ENCODE assay signal across 17 cellular contexts in the genomic region with DNA sequence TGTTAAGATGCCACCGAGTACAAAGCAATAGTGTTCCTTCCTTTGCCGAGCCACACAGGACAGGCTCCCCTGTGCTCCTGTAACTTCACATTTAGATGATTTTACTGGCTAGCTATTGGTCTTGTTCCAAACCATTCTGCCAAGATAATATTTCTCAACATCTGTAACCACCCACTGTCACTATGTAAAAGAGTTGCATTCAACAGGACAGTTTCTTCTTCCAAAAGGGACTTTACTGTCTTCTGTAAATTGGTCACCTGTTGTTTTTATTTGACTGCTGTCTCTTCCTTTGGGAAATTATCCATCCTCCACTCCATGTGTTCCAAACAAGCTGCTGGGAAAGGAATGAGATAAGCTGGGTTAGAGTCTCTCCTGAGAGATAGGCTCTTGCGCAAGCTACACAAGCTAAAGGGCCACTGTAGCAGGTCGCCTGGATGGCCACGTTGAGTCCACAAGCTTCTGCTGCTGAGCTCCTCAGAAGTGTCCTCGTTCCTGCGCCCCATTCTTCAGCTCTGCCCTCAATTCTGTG. TPM values are rescaled to one million over a fixed set of nuclear protein-coding genes. Genes with fewer than 3 reads are reported as not detected.
DNase-seq lines count a peak whose midpoint lies in the region; ATAC-seq, FAIRE-seq and TF ChIP-seq lines count a peak whose summit lies in the region.
"Had no signal": no experiment of that assay in that cellular context is flagged by ENCODE, and none has a peak within 500 bp of the region (broad histone marks: within the 10 kb centered on the region; RNA-seq: fewer than 3 reads in every experiment).

No MANE protein-coding gene starts in this region.

- H3K4me3 ChIP-seq in fibroblast of the aortic adventitia (ENCODE audit: low read depth, low read length) (no peak overlapping the region), pancreas (no peak overlapping the region)
- H3K4me3 ChIP-seq: colonic mucosa had no signal

- WGBS in pancreas, 2 donors = 41 to 50% methylated on average over 7 of the region's 7 CpGs

- H3K9me3 ChIP-seq in pancreas = no peaks in the 10 kb centered on the region
- H3K9me3 ChIP-seq: colonic mucosa had no signal

- no peaks in the 10 kb centered on the region for H3K36me3 ChIP-seq in pancreas
- H3K36me3 ChIP-seq: colonic mucosa had no signal

- intact Hi-C loops in pancreas (cut with DNase I) = loop anchor here in 1 of 3 donors (10.0 kb wide), 1 partner anchor 63 kb away; no protein-coding TSS in a partner anchor

- H3K27me3 ChIP-seq in pancreas = no peaks in the 10 kb centered on the region
- H3K27me3 ChIP-seq: colonic mucosa had no signal

- H3K27ac ChIP-seq in pancreas (no peak overlapping the region), substantia nigra (ENCODE audit: low read depth, low read length, poor library complexity, severe bottlenecking) (no peak overlapping the region)
- H3K27ac ChIP-seq: colonic mucosa had no signal

- ATAC-seq in pancreas = peak; percentile 72 to 93 (median 89)

- DNase-seq in AML-193 (lab: John Stamatoyannopoulos, UW) (peak; percentile 74 to 79), NCI-H226 (peak; percentile 37), fibroblast of the aortic adventitia (ENCODE audit: low read depth) (peak; percentile 70), pancreas (peak in 1 of 6 donors; percentile 17), NCI-H524 (lab: John Stamatoyannopoulos, UW) (no peak), substantia nigra (lab: John Stamatoyannopoulos, UW) (no peak), NOMO-1 treated with dmso at 0.1 percent for 144 hours (lab: John Stamatoyannopoulos, UW; ENCODE audit: unreplicated experiment) (no peak), cerebellum (ENCODE audit: low spot score) (no peak)
- DNase-seq: activated CD4-positive, alpha-beta T cell treated with anti-CD3 and anti-CD28 coated beads, Interleukin-2, amount 50 U/mL, for 48 hours; activated T-cell treated with anti-CD3 and anti-CD28 coated beads, Interleukin-2, amount 50 U/mL, for 48 hours; Calu3; colonic mucosa; head of caudate nucleus; HFFc6; kidney glomerular epithelial cell had no signal

- FAIRE-seq in pancreas (lab: Jason Lieb, UNC) = no peak
- FAIRE-seq: endothelial cell of umbilical vein, TTC549 had no signal

- no peak for TF ChIP-seq CTCF in fibroblast of the aortic adventitia (IDR thresholded peaks at IDR 0.05; ENCODE audit: insufficient read depth, low read length)
- TF ChIP-seq CTCF in pancreas (IDR thresholded peaks at IDR 0.05) = no peak

- H3K4me1 ChIP-seq in pancreas = peaks cover 0 to 8% (median 4%) of the 10 kb centered on the region in 3 donors
- H3K4me1 ChIP-seq: colonic mucosa had no signal

RNA-seq across cellular contexts. Expression of a gene that starts 14.4 kb away (rescaled TPM):
- 931 and 1,135 TPM in 2 replicates for total RNA-seq in fibroblast of the aortic adventitia (ENCODE audit: low replicate concordance)
- total RNA-seq in pancreas = 10 to 100 TPM; 35.6 to 85.7 (median 60.1) TPM
- 10 to 100 TPM in 1 of 2 donors, 1 to 10 TPM in 1; 9.7 to 33.3 TPM for polyA plus RNA-seq in pancreas
- 290 TPM for total RNA-seq in cerebellum

Comparison
In these comparisons a context has a peak if more than half of its experiments do, and no peak if none do; other contexts are left out.
1. DNase-seq: peak in AML-193 (2 of 2), NCI-H226 (single experiment) and fibroblast of the aortic adventitia (single experiment); none in NCI-H524 (0 of 2), substantia nigra (0 of 49), NOMO-1 treated with dmso at 0.1 percent for 144 hours (single experiment) and cerebellum (single experiment).